Comparison of ENCODE assay signal across 21 cellular contexts in genomic region chr5:73464016-73464745, GRCh38. TPM values are rescaled to one million over a fixed set of nuclear protein-coding genes. Genes with fewer than 3 reads are reported as not detected.
DNase-seq lines count a peak whose midpoint lies in the region; ATAC-seq, FAIRE-seq and TF ChIP-seq lines count a peak whose summit lies in the region.
"Had no signal": no experiment of that assay in that cellular context is flagged by ENCODE, and none has a peak within 500 bp of the region (broad histone marks: within the 10 kb centered on the region; RNA-seq: fewer than 3 reads in every experiment).

No MANE protein-coding gene starts in this region.

- H3K4me2 ChIP-seq in A549, result no peak overlapping the region
- no peak overlapping the region for H3K4me2 ChIP-seq in H1 (ENCODE audit: insufficient read depth in 1 of 2, low read depth in 2 of 2, low read length in 2 of 2)
- H3K4me2 ChIP-seq: smooth muscle cell had no signal

- H3K18ac ChIP-seq in H1 (ENCODE audit: extremely low read depth, low read length), result no peak overlapping the region

- TF ChIP-seq EP300 in A549 (IDR thresholded peaks at IDR 0.05), result no peak
- TF ChIP-seq EP300 in H1 (IDR thresholded peaks at IDR 0.05; ENCODE audit: borderline replicate concordance in 1 of 2, low read depth in 2 of 2, low read length in 2 of 2), result no peak

- H3K14ac ChIP-seq in H1 (ENCODE audit: insufficient read length), result no peak overlapping the region

- TF ChIP-seq CTCF in A549 (IDR thresholded peaks at IDR 0.05) (no peak), HFF-Myc (IDR thresholded peaks at IDR 0.05; ENCODE audit: low read depth, low read length, missing control alignments) (no peak), H1 (IDR thresholded peaks at IDR 0.05; ENCODE audit: control extremely low read depth in 1 of 3, insufficient read depth in 1 of 3, low read depth in 1 of 3, low read length in 3 of 3) (no peak), endodermal cell (conservative IDR thresholded peaks at IDR 0.05) (no peak)

- CTCF ChIA-PET in A549 (lab: Yijun Ruan, JAX), result interaction anchor here (0.6 to 5.6 kb wide), 6 partner anchors 9 to 248 kb away, joined by 3 to 37 read pairs (median 6); no protein-coding TSS in a partner anchor
- CTCF ChIA-PET in H1 (lab: Charles Lee; ENCODE audit: partially characterized antibody), result interaction anchor here (0.7 to 3.2 kb wide), 9 partner anchors 10 to 250 kb away, joined by 3 to 14 read pairs (median 4); no protein-coding TSS in a partner anchor

- H3K4ac ChIP-seq in H1 (replicated peaks; ENCODE audit: insufficient read length, low read depth, low read length), result no peak overlapping the region

- H3K79me2 ChIP-seq in H1 (ENCODE audit: control insufficient read depth in 1 of 2, insufficient read depth in 2 of 2, low read length in 2 of 2), result no peaks in the 10 kb centered on the region

- H3K27ac Mint-ChIP-seq in endodermal cell, result no peak overlapping the region
- H3K27ac Mint-ChIP-seq: activated CD4-positive, alpha-beta memory T cell treated with anti-CD3 and anti-CD28 coated beads, Interleukin-2, amount 10 ng/mL, durations not matched to agents 7 days and 5 days had no signal

- 44% methylated on average over 7 of the region's 7 CpGs for WGBS in A549 (ENCODE audit: missing lambda C conversion rate)
- 86% methylated on average over 7 of the region's 7 CpGs; no CpG with 5 or more reads in 1 of the 2 experiments for WGBS in H1 (ENCODE audit: extremely low coverage in 1 of 2, insufficient coverage in 1 of 2, insufficient read length in 1 of 2, insufficient replicate concordance in 2 of 2, low coverage in 1 of 2, low lambda C conversion rate in 2 of 2, missing lambda C conversion rate in 1 of 2), 2 experiments
- 79 to 88% methylated on average over 5 to 7 of the region's 7 CpGs for WGBS in endodermal cell (ENCODE audit: insufficient coverage in 1 of 2, insufficient read length in 1 of 2), 2 experiments

- H3K4me3 ChIP-seq in A549, result no peak overlapping the region
- H3K4me3 ChIP-seq in HFF-Myc (replicated peaks; ENCODE audit: low read depth, low read length), result no peak overlapping the region
- no peak overlapping the region for H3K4me3 ChIP-seq in H1 (ENCODE audit: extremely low read depth in 1 of 4, insufficient read depth in 2 of 4, low read depth in 3 of 4, low read length in 4 of 4)
- H3K4me3 ChIP-seq in endodermal cell (ENCODE audit: low read length), result no peak overlapping the region
- H3K4me3 ChIP-seq: HAP-1, smooth muscle cell had no signal

- H3K4me1 ChIP-seq in A549 (no peaks in the 10 kb centered on the region), H1 (replicated peaks in 1 of 4; ENCODE audit: control insufficient read depth in 3 of 4, insufficient read depth in 4 of 4, low read length in 3 of 4) (peaks cover 2 to 23% (median 4%) of the 10 kb centered on the region in 4 experiments; a peak in 5 of 7 replicates), endodermal cell (ENCODE audit: control insufficient read depth, insufficient read depth, low read length) (no peaks in the 10 kb centered on the region)

- no peak overlapping the region for H3K23ac ChIP-seq in H1 (ENCODE audit: insufficient read length)

- H2BK20ac ChIP-seq in H1 (ENCODE audit: low read length), result no peak overlapping the region

- no peaks in the 10 kb centered on the region for H3K27me3 ChIP-seq in H1 (replicated peaks in 1 of 4; ENCODE audit: control insufficient read depth in 3 of 4, extremely low read depth in 1 of 4, insufficient read depth in 3 of 4, low read length in 3 of 4)
- H3K27me3 ChIP-seq in endodermal cell (ENCODE audit: control insufficient read depth, insufficient read depth, low read length, poor library complexity, severe bottlenecking), result no peaks in the 10 kb centered on the region

- H3K56ac ChIP-seq in H1 (replicated peaks; ENCODE audit: insufficient read length, low read depth, low read length), result no peak overlapping the region

- H3K9me3 ChIP-seq in A549 (no peaks in the 10 kb centered on the region), H1 (ENCODE audit: insufficient read depth in 2 of 2, low read depth in 1 of 2, low read length in 1 of 2) (no peaks in the 10 kb centered on the region; a peak in 2 of 4 replicates), endodermal cell (ENCODE audit: control insufficient read depth, low read length) (no peaks in the 10 kb centered on the region)
- H3K9me3 ChIP-seq: HAP-1 had no signal

- no peaks in the 10 kb centered on the region for H3K79me1 ChIP-seq in H1 (ENCODE audit: low read depth, low read length)

- H3K9me3 Mint-ChIP-seq in endodermal cell, result peaks cover 8% of the 10 kb centered on the region
- H3K9me3 Mint-ChIP-seq: activated CD4-positive, alpha-beta memory T cell treated with anti-CD3 and anti-CD28 coated beads, Interleukin-2, amount 10 ng/mL, durations not matched to agents 7 days and 5 days; neural crest cell had no signal

- no peak overlapping the region for H3K9ac ChIP-seq in H1 (replicated peaks in 1 of 4; ENCODE audit: extremely low read depth in 1 of 4, low read depth in 3 of 4, low read length in 3 of 4)
- no peak overlapping the region for H3K9ac ChIP-seq in endodermal cell (ENCODE audit: extremely low read depth, low read length, poor library complexity, severe bottlenecking)

- H2BK120ac ChIP-seq in H1 (replicated peaks; ENCODE audit: low read depth, low read length), result no peak overlapping the region

- H4K8ac ChIP-seq in H1 (ENCODE audit: extremely low read depth, insufficient read depth, low read length), result no peak overlapping the region

- DNase-seq in A549 (ENCODE audit: low read depth in 1 of 2, low spot score in 1 of 2) (no peak), HFF-Myc (ENCODE audit: extremely low read depth, low read depth) (peak; percentile 52), H1 (ENCODE audit: low read depth in 1 of 2, low spot score in 2 of 2) (no peak), lung microvascular endothelial cell (ENCODE audit: low read depth in 2 of 2) (peak; percentile 75 to 95), germinal center (ENCODE audit: low spot score) (no peak), endodermal cell (no peak)
- DNase-seq: ACHN; activated CD4-positive, alpha-beta memory T cell treated with anti-CD3 and anti-CD28 coated beads, Interleukin-2, amount 10 ng/mL, durations not matched to agents 7 days and 5 days; effector CD4-positive, alpha-beta T cell; head of caudate nucleus; KBM-7; NCI-H1436 treated with DMSO at 0.1 percent for 48 hours; NCI-H510A treated with DMSO at 0.1 percent for 48 hours; T1000 had no signal

- FAIRE-seq in A549 (lab: Jason Lieb, UNC), result peak; percentile 13
- no peak for FAIRE-seq in H1 (lab: Jason Lieb, UNC)

- TF ChIP-seq POLR2A in A549 (IDR thresholded peaks at IDR 0.05; ENCODE audit: low read length), result no peak
- TF ChIP-seq POLR2A in H1 (IDR thresholded peaks at IDR 0.05; ENCODE audit: control extremely low read depth in 1 of 2, low read depth in 2 of 2, low read length in 2 of 2), result no peak

- H3K23me2 ChIP-seq in H1 (ENCODE audit: low read depth, low read length), result no peaks in the 10 kb centered on the region

- H2AK5ac ChIP-seq in H1 (ENCODE audit: low read depth, low read length), result no peak overlapping the region

- no peak for TF ChIP-seq RAD21 in A549 (conservative IDR thresholded peaks at IDR 0.05 in 1 of 2, IDR thresholded peaks at IDR 0.05 in 1 of 2)
- TF ChIP-seq RAD21 in H1 (IDR thresholded peaks at IDR 0.05 in 1 of 2, conservative IDR thresholded peaks at IDR 0.05 in 1 of 2; ENCODE audit: low read depth in 2 of 2, low read length in 2 of 2), result no peak

- no peaks in the 10 kb centered on the region for H4K20me1 ChIP-seq in H1 (replicated peaks in 1 of 2; ENCODE audit: control insufficient read depth in 1 of 2, insufficient read depth in 2 of 2, low read length in 2 of 2)

- H3K4me3 Mint-ChIP-seq in endodermal cell, result no peak overlapping the region
- H3K4me3 Mint-ChIP-seq: activated CD4-positive, alpha-beta memory T cell treated with anti-CD3 and anti-CD28 coated beads, Interleukin-2, amount 10 ng/mL, durations not matched to agents 7 days and 5 days; neural crest cell had no signal

- no peaks in the 10 kb centered on the region for H3K36me3 Mint-ChIP-seq in endodermal cell (ENCODE audit: low read depth)

- H3K36me3 ChIP-seq in H1 (ENCODE audit: control insufficient read depth in 2 of 4, insufficient read depth in 4 of 4, low read length in 3 of 4), result no peaks in the 10 kb centered on the region
- no peaks in the 10 kb centered on the region for H3K36me3 ChIP-seq in endodermal cell (ENCODE audit: control insufficient read depth, insufficient read depth, low read length)
- H3K36me3 ChIP-seq: HAP-1 had no signal

- H2BK12ac ChIP-seq in H1 (ENCODE audit: low read depth, low read length), result peak overlapping the region; percentile 1; the same call in 1 of the 2 replicates

- H2BK15ac ChIP-seq in H1 (ENCODE audit: low read length), result no peak overlapping the region

- peaks cover 2% of the 10 kb centered on the region for H3K4me1 Mint-ChIP-seq in endodermal cell
- H3K4me1 Mint-ChIP-seq: activated CD4-positive, alpha-beta memory T cell treated with anti-CD3 and anti-CD28 coated beads, Interleukin-2, amount 10 ng/mL, durations not matched to agents 7 days and 5 days; neural crest cell had no signal

- H3K27ac ChIP-seq in A549 (no peak overlapping the region), H1 (ENCODE audit: low read depth, low read length) (no peak overlapping the region), endodermal cell (ENCODE audit: low read depth, low read length) (no peak overlapping the region)
- H3K27ac ChIP-seq: RWPE1 had no signal

- H4K91ac ChIP-seq in H1 (replicated peaks; ENCODE audit: insufficient read length, low read length), result no peak overlapping the region

- no peak for ATAC-seq in A549
- ATAC-seq in GM21786 (IDR thresholded peaks at IDR 0.05; ENCODE audit: unreplicated experiment), result no peak
- no peak for ATAC-seq in GM19324 (IDR thresholded peaks at IDR 0.05; ENCODE audit: low FRiP score, unreplicated experiment)
- ATAC-seq: left lobe of liver had no signal

- no peak overlapping the region; the same call in 1 of the 2 replicates for H2AFZ ChIP-seq in H1 (ENCODE audit: low read length)

- H3K27me3 Mint-ChIP-seq in endodermal cell (ENCODE audit: insufficient read depth), result peaks cover 22% of the 10 kb centered on the region

- H4K5ac ChIP-seq in H1 (ENCODE audit: insufficient read length, low read depth, low read length), result no peak overlapping the region

- POLR2A ChIA-PET in A549 (lab: Yijun Ruan, JAX) (no interaction called here), H1 (lab: Charles Lee; ENCODE audit: partially characterized antibody) (interaction anchor here (0.6 to 3.7 kb wide), 6 partner anchors 18 to 101 kb away, joined by 3 to 23 read pairs (median 6); partner anchors contain the start of genes ANKRA2, BTF3 and UTP15)

- H2BK5ac ChIP-seq in H1 (ENCODE audit: low read depth, low read length), result no peak overlapping the region

RNA-seq across cellular contexts. Expression of gene FOXD1, which starts 15.6 kb away (rescaled TPM):
- polyA plus RNA-seq in A549 (2011; rRNA removed) (1.8 and 2.2 TPM in 2 replicates), A549 (2017; fragmentation: RNase III; extraction: RNeasy Plus Mini Kit Qiagen cat#74134 plus additional on column Dnase treatment) (7.1 to 9.5 TPM (median 8.2 TPM) in 3 replicates), H1 (2011; rRNA removed) (0.11 and 0.17 TPM in 2 replicates)
- polyA plus RNA-seq in A549 (2012; cell fraction: cytosol; rRNA removed), result 4.2 and 6.1 TPM in 2 replicates
- polyA plus RNA-seq in A549 (2012; cell fraction: nucleus; rRNA removed), result 4.1 and 4.4 TPM in 2 replicates
- 0.83 and 0.97 TPM in 2 replicates for polyA minus RNA-seq in A549 (2011; rRNA and poly(A)+ RNA removed)
- total RNA-seq in H1 (2021; fragmentation: NEBNext Ultra II Directional; extraction: Animal tissue kit (Norgen Biotek cat#: 25700)), result 0.73 and 1.1 TPM in 2 replicates
- 0.16 TPM for polyA plus RNA-seq in H1 (2011; cell fraction: cytosol; rRNA removed)
- 0.23 TPM for polyA plus RNA-seq in H1 (2011; cell fraction: nucleus; rRNA removed)
- polyA plus RNA-seq in H1 (2012, experiment 1 of 2), result 0.23 to 0.39 TPM (median 0.29 TPM) in 4 replicates
- polyA plus RNA-seq in H1 (2012, experiment 2 of 2), result 0.47 TPM
- polyA plus RNA-seq in H1 (2013, experiment 1 of 2), result 0.34 TPM
- polyA plus RNA-seq in H1 (2013, experiment 2 of 2), result 0.40 TPM
- polyA minus RNA-seq in H1 (2011; rRNA and poly(A)+ RNA removed), result not detected in 2 replicates
- polyA minus RNA-seq in H1 (2011; cell fraction: cytosol; rRNA and poly(A)+ RNA removed), result not detected
- not detected for polyA minus RNA-seq in H1 (2011; cell fraction: nucleus; rRNA and poly(A)+ RNA removed)
- total RNA-seq in lung microvascular endothelial cell (0.22 TPM in 1 of 2 replicates, not detected in the other), endodermal cell (under 1 TPM; 0.29 to 0.59 TPM)
- polyA plus RNA-seq in endodermal cell (2013, experiment 1 of 2), result 0.64 TPM
- polyA plus RNA-seq in endodermal cell (2013, experiment 2 of 2), result 0.79 TPM
- total RNA-seq: left lobe of liver had no signal

RNA-seq across cellular contexts. Expression of gene BTF3, which starts 34.1 kb away (rescaled TPM):
- polyA plus RNA-seq in A549 (2011; rRNA removed) (905 and 1,048 TPM in 2 replicates), A549 (2017; fragmentation: RNase III; extraction: RNeasy Plus Mini Kit Qiagen cat#74134 plus additional on column Dnase treatment) (1,119 to 1,187 TPM (median 1,159 TPM) in 3 replicates), H1 (2011; rRNA removed) (228 and 396 TPM in 2 replicates)
- polyA plus RNA-seq in A549 (2012; cell fraction: cytosol; rRNA removed), result 392 and 461 TPM in 2 replicates
- 138 and 209 TPM in 2 replicates for polyA plus RNA-seq in A549 (2012; cell fraction: nucleus; rRNA removed)
- polyA minus RNA-seq in A549 (2011; rRNA and poly(A)+ RNA removed), result 402 and 503 TPM in 2 replicates
- 754 and 760 TPM in 2 replicates for total RNA-seq in H1 (2021; fragmentation: NEBNext Ultra II Directional; extraction: Animal tissue kit (Norgen Biotek cat#: 25700))
- polyA plus RNA-seq in H1 (2011; cell fraction: cytosol; rRNA removed), result 534 TPM
- polyA plus RNA-seq in H1 (2011; cell fraction: nucleus; rRNA removed), result 231 TPM
- polyA plus RNA-seq in H1 (2012, experiment 1 of 2), result 763 to 1,151 TPM (median 803 TPM) in 4 replicates
- 415 TPM for polyA plus RNA-seq in H1 (2012, experiment 2 of 2)
- polyA plus RNA-seq in H1 (2013, experiment 1 of 2), result 1,514 TPM
- polyA plus RNA-seq in H1 (2013, experiment 2 of 2), result 1,491 TPM
- 244 and 380 TPM in 2 replicates for polyA minus RNA-seq in H1 (2011; rRNA and poly(A)+ RNA removed)
- 245 TPM for polyA minus RNA-seq in H1 (2011; cell fraction: cytosol; rRNA and poly(A)+ RNA removed)
- 134 TPM for polyA minus RNA-seq in H1 (2011; cell fraction: nucleus; rRNA and poly(A)+ RNA removed)
- total RNA-seq in lung microvascular endothelial cell (193 and 250 TPM in 2 replicates), endodermal cell (100 to 1,000 TPM; 671 to 739 TPM)
- 732 TPM for polyA plus RNA-seq in endodermal cell (2013, experiment 1 of 2)
- 692 TPM for polyA plus RNA-seq in endodermal cell (2013, experiment 2 of 2)

Comparison
In these comparisons a context has a peak if more than half of its experiments do, and no peak if none do; other contexts are left out.
1. DNase-seq: peak in HFF-Myc (single experiment) and lung microvascular endothelial cell (2 of 2); none in A549 (0 of 2), H1 (0 of 2), germinal center (single experiment) and endodermal cell (single experiment).